In the genomic region with DNA sequence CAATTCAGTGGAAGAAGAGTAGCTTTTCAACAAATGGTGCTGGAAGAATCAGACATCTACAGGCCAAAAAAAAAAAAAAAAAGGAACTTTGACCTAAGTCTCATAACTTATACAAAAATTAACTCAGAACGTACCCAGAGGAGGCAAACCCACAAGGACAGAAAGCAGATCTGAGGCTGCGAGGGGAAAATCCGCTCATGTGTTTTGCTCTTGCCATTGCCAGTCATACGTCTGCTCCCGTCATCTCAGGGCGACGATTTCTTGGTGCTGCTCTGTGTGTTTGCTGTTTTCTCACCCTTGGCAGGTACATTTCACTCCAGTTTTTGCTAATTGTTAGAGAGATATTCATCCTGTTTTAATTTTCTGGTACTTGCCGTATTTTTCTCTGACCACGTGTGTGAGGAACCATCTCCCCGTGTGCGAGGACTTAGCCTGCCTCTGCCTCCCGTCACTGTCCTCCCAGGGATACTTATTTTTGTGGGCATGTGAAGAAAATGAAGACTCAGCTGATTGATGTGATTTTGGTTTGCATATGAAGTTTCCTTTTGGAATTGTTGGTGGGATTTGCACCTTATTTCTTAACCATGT, we compare ENCODE assay signal across 14 cellular contexts. TPM values are rescaled to one million over a fixed set of nuclear protein-coding genes. Genes with fewer than 3 reads are reported as not detected.
DNase-seq lines count a peak whose midpoint lies in the region; ATAC-seq and TF ChIP-seq lines count a peak whose summit lies in the region.
"Had no signal": no experiment of that assay in that cellular context is flagged by ENCODE, and none has a peak within 500 bp of the region (broad histone marks: within the 10 kb centered on the region; RNA-seq: fewer than 3 reads in every experiment).

No MANE protein-coding gene starts in this region.

- DNase-seq in GM10248 (ENCODE audit: extremely low spot score): peak; percentile 83
- DNase-seq in GM13976 (ENCODE audit: low spot score): peak; percentile 84
- DNase-seq in activated B cell treated with CpG ODN at 0.5 μM for 24 hours: peak; percentile 55
- no peak for DNase-seq in HT-29 (ENCODE audit: low spot score)
- no peak for DNase-seq in glutamatergic neuron
- DNase-seq: activated CD4-positive, alpha-beta T cell treated with anti-CD3 and anti-CD28 coated beads, Interleukin-2, amount 50 U/mL, for 4 hours; foreskin fibroblast; NCI-H2081; NCI-H510A treated with DMSO at 0.1 percent for 48 hours; PC-9; stimulated activated CD4-positive, alpha-beta T cell treated with anti-CD3 and anti-CD28 coated beads, Interleukin-4, amount 100 ng/mL, for 4 hours; tibial artery had no signal

- in situ Hi-C loops in GM13976 (cut with MboI; ENCODE audit: low sequenced_read_pairs, unreplicated experiment): no loop called here

- H3K36me3 Mint-ChIP-seq in activated B cell treated with CpG ODN at 0.5 μM for 24 hours (ENCODE audit: low read depth) (no peaks in the 10 kb centered on the region), glutamatergic neuron (ENCODE audit: unreplicated experiment) (no peaks in the 10 kb centered on the region)

- no peaks in the 10 kb centered on the region for H3K27me3 Mint-ChIP-seq in activated B cell treated with CpG ODN at 0.5 μM for 24 hours
- no peaks in the 10 kb centered on the region for H3K27me3 Mint-ChIP-seq in glutamatergic neuron (ENCODE audit: unreplicated experiment)

- H3K27ac Mint-ChIP-seq in activated B cell treated with CpG ODN at 0.5 μM for 24 hours: peak overlapping the region; percentile 89
- no peak overlapping the region for H3K27ac Mint-ChIP-seq in glutamatergic neuron (ENCODE audit: unreplicated experiment)

- POLR2A ChIA-PET in GM10248 (lab: Yijun Ruan, JAX): interaction anchor here (0.6 kb wide), 1 partner anchor 249 kb away, joined by 5 read pairs; no protein-coding TSS in a partner anchor
- POLR2A ChIA-PET in activated B cell treated with CpG ODN at 0.5 μM for 24 hours (lab: Charles Lee): interaction anchor here (0.5 to 1.2 kb wide), 11 partner anchors 9 to 133 kb away, joined by 3 to 10 read pairs (median 3); a partner anchor contains a TSS

- intact Hi-C loops in activated B cell treated with CpG ODN at 0.5 μM for 24 hours (cut with micrococcal nuclease): loop anchor here (1.0 to 2.0 kb wide), 4 partner anchors 28 to 409 kb away; a partner anchor contains a TSS

- peak overlapping the region; percentile 68 for H3K4me3 Mint-ChIP-seq in activated B cell treated with CpG ODN at 0.5 μM for 24 hours
- no peak overlapping the region for H3K4me3 Mint-ChIP-seq in glutamatergic neuron (ENCODE audit: unreplicated experiment)

- H3K4me1 Mint-ChIP-seq in activated B cell treated with CpG ODN at 0.5 μM for 24 hours (peaks cover 50% of the 10 kb centered on the region), glutamatergic neuron (ENCODE audit: low read depth, unreplicated experiment) (no peaks in the 10 kb centered on the region)

- CTCF ChIA-PET in GM10248 (lab: Yijun Ruan, JAX) (interaction anchor here (1.6 kb wide), 1 partner anchor 323 kb away, joined by 4 read pairs; no protein-coding TSS in a partner anchor), activated B cell treated with CpG ODN at 0.5 μM for 24 hours (lab: Charles Lee) (no interaction called here)

- H3K9me3 Mint-ChIP-seq in activated B cell treated with CpG ODN at 0.5 μM for 24 hours (no peaks in the 10 kb centered on the region), glutamatergic neuron (ENCODE audit: unreplicated experiment) (no peaks in the 10 kb centered on the region)

- no peak for TF ChIP-seq CTCF in GM10248 (IDR thresholded peaks at IDR 0.05; ENCODE audit: control extremely low read depth, extremely low read depth, low read depth, missing control alignments)
- no peak for TF ChIP-seq CTCF in GM13976 (IDR thresholded peaks at IDR 0.05; ENCODE audit: borderline replicate concordance, control extremely low read depth, extremely low read depth, insufficient read depth, missing control alignments)
- no peak for TF ChIP-seq CTCF in activated B cell treated with CpG ODN at 0.5 μM for 24 hours (IDR thresholded peaks at IDR 0.05)
- no peak for TF ChIP-seq CTCF in glutamatergic neuron (IDR thresholded peaks at IDR 0.05; ENCODE audit: partially characterized antibody, unreplicated experiment)

- ATAC-seq in HG03175 (IDR thresholded peaks at IDR 0.05; ENCODE audit: unreplicated experiment) (peak; percentile 43), activated B cell treated with CpG ODN at 0.5 μM for 24 hours (ENCODE audit: low read depth) (peak; percentile 81), HG03520 (IDR thresholded peaks at IDR 0.05; ENCODE audit: unreplicated experiment) (no peak)

RNA-seq across cellular contexts. Expression of a gene that starts 33.4 kb away (rescaled TPM):
- 59.6 and 78.0 TPM in 2 replicates for total RNA-seq in activated B cell treated with CpG ODN at 0.5 μM for 24 hours
- 41.3 and 43.5 TPM in 2 replicates for total RNA-seq in HT-29 (2014; rRNA removed; shearing (Covaris generic))
- total RNA-seq in glutamatergic neuron (ENCODE audit: unreplicated experiment): 29.3 TPM

Comparison
In these comparisons a context has a peak if more than half of its experiments do, and no peak if none do; other contexts are left out.
1. DNase-seq: peak in GM10248 (single experiment), GM13976 (single experiment) and activated B cell treated with CpG ODN at 0.5 μM for 24 hours (single experiment); none in HT-29 (single experiment) and glutamatergic neuron (single experiment).